In the genomic region with DNA sequence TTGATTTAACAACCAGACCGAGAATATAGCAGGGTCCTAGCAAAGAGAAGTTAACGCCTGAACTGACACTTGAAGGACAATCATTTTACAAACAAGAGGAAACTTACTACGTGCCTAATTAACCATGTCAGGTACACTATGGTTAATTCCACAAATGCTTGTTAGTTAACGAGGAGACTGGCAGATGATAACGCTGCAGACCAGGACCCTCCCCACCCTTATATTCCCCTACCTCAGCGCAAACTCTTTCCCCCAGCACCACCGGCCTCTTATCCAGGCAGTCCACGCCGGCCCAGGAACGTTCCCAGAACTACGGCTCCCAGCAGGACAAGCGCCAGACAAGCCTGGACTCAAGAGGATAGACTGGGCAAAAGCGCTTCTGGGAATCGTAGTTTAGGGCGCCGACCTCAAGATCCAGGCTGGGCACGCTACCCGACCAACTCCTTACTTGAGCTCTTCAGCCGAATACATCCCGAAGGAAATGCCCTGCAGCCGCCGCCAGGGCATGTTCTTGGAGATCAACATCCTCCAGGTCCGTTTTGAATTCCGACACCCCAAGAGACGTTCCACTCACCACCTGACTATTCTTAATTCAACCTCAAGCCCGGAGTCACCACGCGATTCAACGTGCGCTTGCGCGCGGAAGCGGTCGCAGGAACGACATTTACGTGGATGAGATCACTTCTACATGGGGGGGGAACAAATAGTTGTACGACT, we compare ENCODE assay signal across 8 cellular contexts. TPM values are rescaled to one million over a fixed set of nuclear protein-coding genes. Genes with fewer than 3 reads are reported as not detected.
DNase-seq lines count a peak whose midpoint lies in the region; ATAC-seq and TF ChIP-seq lines count a peak whose summit lies in the region.

A gene (minus strand): TSS at position 635 of the 717 bp plus-strand sequence. CDS start 110 bp downstream, at position 525.

- peak within 1 kb of the TSS; percentile 80 for H3K27ac ChIP-seq in CD8-positive, alpha-beta T cell (ENCODE audit: low read depth, low read length)
- peak within 1 kb of the TSS; percentile 31 for H3K27ac ChIP-seq in mesendoderm (ENCODE audit: low read depth, low read length)

- intact Hi-C loops in CD8-positive, alpha-beta T cell (cut with DNase I, micrococcal nuclease): loop anchor here (1.0 to 10.0 kb wide), 9 partner anchors 67 to 1949 kb away; a partner anchor contains a TSS

- no peak within 1 kb of the TSS for H2BK120ac ChIP-seq in mesendoderm (ENCODE audit: low read depth, low read length)

- POLR2A ChIA-PET in CD8-positive, alpha-beta T cell (lab: Charles Lee): interaction anchor here (0.6 to 1.7 kb wide), 17 partner anchors 11 to 778 kb away, joined by 3 to 18 read pairs (median 4); a partner anchor contains a TSS

- DNase-seq in CD8-positive, alpha-beta T cell: peak; percentile 64 to 88 (median 75)
- peak; percentile 93 for DNase-seq in HT1080 (ENCODE audit: low read depth)
- peak; percentile 87 for DNase-seq in NOMO-1 treated with dmso at 0.1 percent for 144 hours (lab: John Stamatoyannopoulos, UW; ENCODE audit: unreplicated experiment)
- peak; percentile 43 to 61 (median 57) for DNase-seq in activated CD8-positive, alpha-beta memory T cell treated with anti-CD3 and anti-CD28 coated beads for 48 hours (ENCODE audit: low read depth in 2 of 3, low spot score in 2 of 3)
- DNase-seq in mesendoderm: peak; percentile 98
- peak; percentile 70 for DNase-seq in stimulated activated CD8-positive, alpha-beta memory T cell treated with anti-CD3 and anti-CD28 coated beads, Interleukin-12 subunit alpha, Interleukin-12 subunit beta, amount 100 ng/mL, for 4 hours (ENCODE audit: low read depth)

- H3K18ac ChIP-seq in mesendoderm (ENCODE audit: low read length): peak within 1 kb of the TSS; percentile 91

- H3K36me3 Mint-ChIP-seq in CD8-positive, alpha-beta T cell: peaks cover 64% of the 10 kb centered on the region

- ATAC-seq in CD8-positive, alpha-beta T cell: peak; percentile 77
- peak; percentile 60 for ATAC-seq in GM21367 (IDR thresholded peaks at IDR 0.05; ENCODE audit: unreplicated experiment)

- peak within 1 kb of the TSS; percentile 93 for H3K9ac ChIP-seq in endocrine pancreas (ENCODE audit: control insufficient read depth, insufficient read depth, low read length)
- peak within 1 kb of the TSS; percentile 88 for H3K9ac ChIP-seq in mesendoderm (ENCODE audit: low read length)

- no peaks in the 10 kb centered on the region for H3K27me3 Mint-ChIP-seq in CD8-positive, alpha-beta T cell (ENCODE audit: low read depth)

- H3K27me3 ChIP-seq in CD8-positive, alpha-beta T cell (ENCODE audit: insufficient read depth, low read length): no peaks in the 10 kb centered on the region
- H3K27me3 ChIP-seq in endocrine pancreas (ENCODE audit: control insufficient read depth, insufficient read depth, low read length) (no peaks in the 10 kb centered on the region), mesendoderm (ENCODE audit: insufficient read depth, low read length, poor library complexity) (no peaks in the 10 kb centered on the region)

- H3K79me2 ChIP-seq in mesendoderm (ENCODE audit: control insufficient read depth, insufficient read depth, low read length): peaks cover 70% of the 10 kb centered on the region

- peak within 1 kb of the TSS; percentile 99 for H3K27ac Mint-ChIP-seq in CD8-positive, alpha-beta T cell

- no peak within 1 kb of the TSS for H4K5ac ChIP-seq in mesendoderm (ENCODE audit: low read length)

- H3K4me3 ChIP-seq in CD8-positive, alpha-beta T cell (ENCODE audit: low read depth, low read length): peak within 1 kb of the TSS; percentile 92
- peak within 1 kb of the TSS; percentile 97 for H3K4me3 ChIP-seq in endocrine pancreas (ENCODE audit: control insufficient read depth, insufficient read depth, low read length)
- H3K4me3 ChIP-seq in mesendoderm (ENCODE audit: low read length): peak within 1 kb of the TSS; percentile 82

- no peaks in the 10 kb centered on the region for H3K9me3 ChIP-seq in CD8-positive, alpha-beta T cell (ENCODE audit: low read length)
- H3K9me3 ChIP-seq in endocrine pancreas (ENCODE audit: control insufficient read depth, low read length): no peaks in the 10 kb centered on the region

- H3K56ac ChIP-seq in mesendoderm (ENCODE audit: low read length): peak within 1 kb of the TSS; percentile 92

- peaks cover 24% of the 10 kb centered on the region for H3K4me1 ChIP-seq in CD8-positive, alpha-beta T cell (ENCODE audit: insufficient read depth, low read length)
- H3K4me1 ChIP-seq in endocrine pancreas (ENCODE audit: control insufficient read depth, insufficient read depth, low read length): peaks cover 21% of the 10 kb centered on the region
- H3K4me1 ChIP-seq in mesendoderm (ENCODE audit: control insufficient read depth, low read depth, low read length): no peaks in the 10 kb centered on the region

- H2BK5ac ChIP-seq in mesendoderm (ENCODE audit: low read length): peak within 1 kb of the TSS; percentile 24

- H2AK5ac ChIP-seq in mesendoderm (ENCODE audit: low read length): no peak within 1 kb of the TSS

- TF ChIP-seq CTCF in CD8-positive, alpha-beta T cell (IDR thresholded peaks at IDR 0.05): no peak

- peak within 1 kb of the TSS; percentile 74 for H3K4me2 ChIP-seq in mesendoderm (ENCODE audit: low read length)

- peak within 1 kb of the TSS; percentile 92 for H3K4me3 Mint-ChIP-seq in CD8-positive, alpha-beta T cell

- CTCF ChIA-PET in CD8-positive, alpha-beta T cell (lab: Charles Lee): interaction anchor here (0.9 to 1.8 kb wide), 7 partner anchors 25 to 278 kb away, joined by 3 to 6 read pairs (median 4); a partner anchor contains a TSS

- no peak within 1 kb of the TSS for H2BK15ac ChIP-seq in mesendoderm (replicated peaks; ENCODE audit: low read depth)

- WGBS in mesendoderm (ENCODE audit: extremely low coverage, insufficient coverage, low lambda C conversion rate): no CpG with 5 or more reads among the region's 38 CpGs

- peak within 1 kb of the TSS; percentile 72 for H3K23ac ChIP-seq in mesendoderm (ENCODE audit: low read length)

- peaks cover 66% of the 10 kb centered on the region for H3K4me1 Mint-ChIP-seq in CD8-positive, alpha-beta T cell (ENCODE audit: low read depth)

- peaks cover 16% of the 10 kb centered on the region for H3K79me1 ChIP-seq in mesendoderm (ENCODE audit: low read length)

- no peak within 1 kb of the TSS for H4K8ac ChIP-seq in mesendoderm (ENCODE audit: low read depth, low read length)

- peak within 1 kb of the TSS; percentile 81 for H3K4ac ChIP-seq in mesendoderm (ENCODE audit: low read depth, low read length)

- H3K36me3 ChIP-seq in CD8-positive, alpha-beta T cell (ENCODE audit: insufficient read depth, low read length): peaks cover 18% of the 10 kb centered on the region
- H3K36me3 ChIP-seq in endocrine pancreas (ENCODE audit: control insufficient read depth, insufficient read depth, low read length) (no peaks in the 10 kb centered on the region), mesendoderm (ENCODE audit: control insufficient read depth, insufficient read depth, low read length) (peaks cover under 1% of the 10 kb centered on the region)

- H3K9me3 Mint-ChIP-seq in CD8-positive, alpha-beta T cell: no peaks in the 10 kb centered on the region

RNA-seq across cellular contexts. Expression of the gene that starts here (rescaled TPM):
- total RNA-seq in CD8-positive, alpha-beta T cell: 10 to 100 TPM; 12.3 to 15.2 TPM
- total RNA-seq in HT1080 (2014; rRNA removed; shearing (Covaris generic)): 16.8 and 19.3 TPM in 2 replicates
- 6.4 and 7.4 TPM in 2 replicates for polyA plus RNA-seq in HT1080 (2015; cell fraction: cytosol; rRNA removed)
- polyA plus RNA-seq in HT1080 (2015; cell fraction: nucleus; rRNA removed): 33.8 and 35.4 TPM in 2 replicates
- polyA plus RNA-seq in mesendoderm (2013, experiment 1 of 2): 19.8 TPM
- polyA plus RNA-seq in mesendoderm (2013, experiment 2 of 2): 19.2 TPM

Comparison
In these comparisons a context has a peak if more than half of its experiments do, and no peak if none do; other contexts are left out.
1. Peak in every context shown above with its lines: DNase-seq, ATAC-seq, H3K4me3 ChIP-seq and H3K27ac ChIP-seq.